In the genomic region with DNA sequence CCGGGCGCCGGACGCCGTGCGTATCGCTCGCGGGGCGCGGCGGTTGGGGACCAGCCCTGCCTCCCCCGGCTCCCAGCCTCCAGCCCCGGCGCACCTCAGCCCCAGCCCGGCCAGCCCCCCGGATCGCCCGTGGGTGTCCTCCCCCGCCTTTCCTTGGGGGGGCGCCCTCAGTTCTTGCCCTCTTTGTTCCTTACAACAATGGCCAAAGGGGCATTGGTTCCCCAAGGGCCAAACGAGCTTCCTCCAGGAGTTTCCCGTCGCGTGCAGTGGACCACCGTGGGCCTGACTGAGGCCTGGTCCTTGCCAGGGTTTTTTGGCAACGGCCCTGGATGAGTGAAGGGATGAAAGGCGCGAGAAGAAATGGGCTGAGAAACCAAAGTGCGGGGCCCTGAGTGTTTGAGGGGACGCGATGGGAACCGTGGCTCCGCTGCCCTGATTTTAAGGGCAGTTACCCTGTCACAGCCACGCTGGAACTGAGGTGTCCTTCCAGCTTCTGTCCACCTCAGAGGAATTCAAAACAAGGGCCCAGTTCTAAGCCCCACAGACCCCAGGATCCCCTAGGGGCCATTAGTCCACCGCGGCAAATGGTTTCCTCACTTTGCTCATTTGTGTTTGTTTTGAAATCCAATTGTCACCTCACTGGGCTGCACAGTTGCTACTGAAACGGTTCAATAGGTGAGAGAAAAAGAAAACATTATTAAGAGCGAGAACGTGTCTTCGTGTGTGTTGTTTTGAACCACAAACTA, we compare ENCODE assay signal across 8 cellular contexts. TPM values are rescaled to one million over a fixed set of nuclear protein-coding genes. Genes with fewer than 3 reads are reported as not detected.
DNase-seq lines count a peak whose midpoint lies in the region; ATAC-seq and TF ChIP-seq lines count a peak whose summit lies in the region.

No MANE protein-coding gene starts in this region.

- H3K79me1 ChIP-seq in mesendoderm (ENCODE audit: low read length) = peaks cover 13% of the 10 kb centered on the region

- H3K36me3 Mint-ChIP-seq in Calu3 (ENCODE audit: insufficient read depth, unreplicated experiment) = peaks cover 20% of the 10 kb centered on the region

- peak overlapping the region; percentile 97 for H3K4ac ChIP-seq in mesendoderm (ENCODE audit: low read depth, low read length)

- DNase-seq in Calu3 (peak; percentile 78), MG63 (peak; percentile 9), colonic mucosa (peak; percentile 44), mesendoderm (peak; percentile 56), NCI-H1105 treated with DMSO at 0.1 percent for 48 hours (lab: John Stamatoyannopoulos, UW) (no peak)

- intact Hi-C loops in Calu3 (cut with micrococcal nuclease; ENCODE audit: unreplicated experiment) (no loop called here), colonic mucosa (cut with DNase I) (no loop called here)

- H4K8ac ChIP-seq in mesendoderm (ENCODE audit: low read depth, low read length) = no peak overlapping the region

- H3K27me3 ChIP-seq in MG63 (peaks cover 23% of the 10 kb centered on the region), colonic mucosa (no peaks in the 10 kb centered on the region), mesendoderm (ENCODE audit: insufficient read depth, low read length, poor library complexity) (peaks cover 8% of the 10 kb centered on the region)

- H3K9me3 ChIP-seq in MG63 = no peaks in the 10 kb centered on the region
- no peaks in the 10 kb centered on the region for H3K9me3 ChIP-seq in colonic mucosa

- H3K27me3 Mint-ChIP-seq in Calu3 (ENCODE audit: unreplicated experiment) = peaks cover 83% of the 10 kb centered on the region

- no peak overlapping the region for H2BK120ac ChIP-seq in mesendoderm (ENCODE audit: low read depth, low read length)

- H3K9ac ChIP-seq in colonic mucosa (ENCODE audit: low read depth in 2 of 2, low read length in 2 of 2) (peak overlapping the region in 1 of 2 donors; percentile 58), mesendoderm (ENCODE audit: low read length) (peak overlapping the region; percentile 88)

- H3K4me1 Mint-ChIP-seq in Calu3 (ENCODE audit: low read depth, unreplicated experiment) = peaks cover 11% of the 10 kb centered on the region

- H4K5ac ChIP-seq in mesendoderm (ENCODE audit: low read length) = no peak overlapping the region

- peak overlapping the region; percentile 91 for H3K56ac ChIP-seq in mesendoderm (ENCODE audit: low read length)

- peak overlapping the region; percentile 45 for H3K4me2 ChIP-seq in mesendoderm (ENCODE audit: low read length)

- H3K9me3 Mint-ChIP-seq in Calu3 (ENCODE audit: low read depth, unreplicated experiment) = no peaks in the 10 kb centered on the region

- no peak overlapping the region for H2BK15ac ChIP-seq in mesendoderm (replicated peaks; ENCODE audit: low read depth)

- peak overlapping the region; percentile 95 for H3K18ac ChIP-seq in mesendoderm (ENCODE audit: low read length)

- no CpG with 5 or more reads among the region's 41 CpGs for WGBS in mesendoderm (ENCODE audit: extremely low coverage, insufficient coverage, low lambda C conversion rate)

- BruUV-seq in Calu3 (replicated peaks; lab: Mats Ljungman, UMichigan) = no TSS peak

- no peak overlapping the region for H3K23ac ChIP-seq in mesendoderm (ENCODE audit: low read length)

- CTCF ChIA-PET in Calu3 (lab: Charles Lee) = interaction anchor here (0.7 kb wide), 1 partner anchor 92 kb away, joined by 3 read pairs; the partner anchor contains the start of gene TYSND1

- H3K4me3 Mint-ChIP-seq in Calu3 (ENCODE audit: low read depth, unreplicated experiment) = peak overlapping the region; percentile 96

- ATAC-seq in GM21786 (IDR thresholded peaks at IDR 0.05; ENCODE audit: unreplicated experiment) (no peak), GM21367 (IDR thresholded peaks at IDR 0.05; ENCODE audit: unreplicated experiment) (no peak), GM18870 (IDR thresholded peaks at IDR 0.05; ENCODE audit: unreplicated experiment) (no peak)

- H3K4me3 ChIP-seq in MG63 = peak overlapping the region; percentile 62
- peak overlapping the region; percentile 79 for H3K4me3 ChIP-seq in colonic mucosa
- peak overlapping the region; percentile 77 for H3K4me3 ChIP-seq in mesendoderm (ENCODE audit: low read length)

- H2AK5ac ChIP-seq in mesendoderm (ENCODE audit: low read length) = no peak overlapping the region

- H3K27ac Mint-ChIP-seq in Calu3 (ENCODE audit: unreplicated experiment) = no peak overlapping the region

- H3K4me1 ChIP-seq in colonic mucosa (no peaks in the 10 kb centered on the region), mesendoderm (ENCODE audit: control insufficient read depth, low read depth, low read length) (peaks cover 10% of the 10 kb centered on the region)

- H3K27ac ChIP-seq in colonic mucosa = no peak overlapping the region
- peak overlapping the region; percentile 29 for H3K27ac ChIP-seq in mesendoderm (ENCODE audit: low read depth, low read length)

- TF ChIP-seq CTCF in Calu3 (IDR thresholded peaks at IDR 0.05; ENCODE audit: unreplicated experiment) (peak; percentile 28), colonic mucosa (IDR thresholded peaks at IDR 0.05) (no peak)

- H3K79me2 ChIP-seq in mesendoderm (ENCODE audit: control insufficient read depth, insufficient read depth, low read length) = peaks cover 20% of the 10 kb centered on the region

- no peak overlapping the region for H2BK5ac ChIP-seq in mesendoderm (ENCODE audit: low read length)

- H3K36me3 ChIP-seq in MG63 = no peaks in the 10 kb centered on the region
- H3K36me3 ChIP-seq in colonic mucosa = no peaks in the 10 kb centered on the region
- H3K36me3 ChIP-seq in mesendoderm (ENCODE audit: control insufficient read depth, insufficient read depth, low read length) = no peaks in the 10 kb centered on the region

RNA-seq across cellular contexts. Expression of gene MACROH2A2, which starts 1.4 kb away (rescaled TPM):
- total RNA-seq in Calu3 (2022) (24.5 and 26.9 TPM in 2 replicates), colonic mucosa (10 to 100 TPM; 15.1 to 22.1 TPM)
- total RNA-seq in MG63 (2014; rRNA removed; shearing (Covaris generic); ENCODE audit: low replicate concordance) = 15.0 and 16.3 TPM in 2 replicates
- polyA plus RNA-seq in mesendoderm (2013, experiment 1 of 2) = 31.9 TPM
- polyA plus RNA-seq in mesendoderm (2013, experiment 2 of 2) = 30.4 TPM
